Comparison of ENCODE assay signal across 1 cellular context in genomic region chr12:116358850-116359761, GRCh38.
A peak's percentile ranks its signal among the peaks of the same experiment; 100 is the strongest.
TF ChIP-seq lines count a peak whose summit lies in the region.

No MANE protein-coding gene starts in this region.

TF ChIP-seq in HepG2, 621 proteins besides CTCF, POLR2A, EP300 and RAD21 (continued from another document and continues in another):
- no peak for TF ChIP-seq ZHX2 (IDR thresholded peaks at IDR 0.05; ENCODE audit: low read depth)
- no peak for TF ChIP-seq ZHX2 (CRISPR knock-in tag; IDR thresholded peaks at IDR 0.05; ENCODE audit: borderline replicate concordance)
- TF ChIP-seq, protein P1, sequence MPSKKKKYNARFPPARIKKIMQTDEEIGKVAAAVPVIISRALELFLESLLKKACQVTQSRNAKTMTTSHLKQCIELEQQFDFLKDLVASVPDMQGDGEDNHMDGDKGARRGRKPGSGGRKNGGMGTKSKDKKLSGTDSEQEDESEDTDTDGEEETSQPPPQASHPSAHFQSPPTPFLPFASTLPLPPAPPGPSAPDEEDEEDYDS (CRISPR knock-in tag; IDR thresholded peaks at IDR 0.05): peak; percentile 69; the same call in 1 of the 2 replicates
- peak; percentile 51; the same call in 1 of the 2 replicates for TF ChIP-seq PATZ1 (CRISPR knock-in tag; IDR thresholded peaks at IDR 0.05)
- 0 out of 2 replicates have a peak, but pooled peaks have one; percentile 26 for TF ChIP-seq PPARG (CRISPR knock-in tag; conservative IDR thresholded peaks at IDR 0.05)
- 0 out of 2 replicates have a peak, but pooled peaks have one; percentile 2 for TF ChIP-seq CEBPB (IDR thresholded peaks at IDR 0.05; ENCODE audit: borderline replicate concordance, low read depth, low read length)
- peak; percentile 79 for TF ChIP-seq SALL1 (CRISPR knock-in tag; IDR thresholded peaks at IDR 0.05)
- peak; percentile 54; the same call in 1 of the 2 replicates for TF ChIP-seq ZNF350 (CRISPR knock-in tag; IDR thresholded peaks at IDR 0.05; ENCODE audit: borderline replicate concordance, low read depth)
- peak; percentile 60; the same call in 1 of the 2 replicates for TF ChIP-seq SNAPC5 (CRISPR knock-in tag; IDR thresholded peaks at IDR 0.05; ENCODE audit: borderline replicate concordance)
- TF ChIP-seq YEATS4 (CRISPR knock-in tag; IDR thresholded peaks at IDR 0.05; ENCODE audit: borderline replicate concordance): peak; percentile 62; the same call in 1 of the 2 replicates
- 0 out of 2 replicates have a peak, but pooled peaks have one; percentile 20 for TF ChIP-seq PRDM10 (CRISPR knock-in tag; IDR thresholded peaks at IDR 0.05; ENCODE audit: low read depth)
- TF ChIP-seq FOXA3 (CRISPR knock-in tag; IDR thresholded peaks at IDR 0.05): peak; percentile 40; the same call in 1 of the 2 replicates
- TF ChIP-seq GABPB1 (CRISPR knock-in tag; IDR thresholded peaks at IDR 0.05): peak; percentile 18; the same call in 1 of the 2 replicates
- peak; percentile 47; the same call in 1 of the 2 replicates for TF ChIP-seq ZNF749 (CRISPR knock-in tag; IDR thresholded peaks at IDR 0.05; ENCODE audit: borderline replicate concordance)
- TF ChIP-seq, protein P2, sequence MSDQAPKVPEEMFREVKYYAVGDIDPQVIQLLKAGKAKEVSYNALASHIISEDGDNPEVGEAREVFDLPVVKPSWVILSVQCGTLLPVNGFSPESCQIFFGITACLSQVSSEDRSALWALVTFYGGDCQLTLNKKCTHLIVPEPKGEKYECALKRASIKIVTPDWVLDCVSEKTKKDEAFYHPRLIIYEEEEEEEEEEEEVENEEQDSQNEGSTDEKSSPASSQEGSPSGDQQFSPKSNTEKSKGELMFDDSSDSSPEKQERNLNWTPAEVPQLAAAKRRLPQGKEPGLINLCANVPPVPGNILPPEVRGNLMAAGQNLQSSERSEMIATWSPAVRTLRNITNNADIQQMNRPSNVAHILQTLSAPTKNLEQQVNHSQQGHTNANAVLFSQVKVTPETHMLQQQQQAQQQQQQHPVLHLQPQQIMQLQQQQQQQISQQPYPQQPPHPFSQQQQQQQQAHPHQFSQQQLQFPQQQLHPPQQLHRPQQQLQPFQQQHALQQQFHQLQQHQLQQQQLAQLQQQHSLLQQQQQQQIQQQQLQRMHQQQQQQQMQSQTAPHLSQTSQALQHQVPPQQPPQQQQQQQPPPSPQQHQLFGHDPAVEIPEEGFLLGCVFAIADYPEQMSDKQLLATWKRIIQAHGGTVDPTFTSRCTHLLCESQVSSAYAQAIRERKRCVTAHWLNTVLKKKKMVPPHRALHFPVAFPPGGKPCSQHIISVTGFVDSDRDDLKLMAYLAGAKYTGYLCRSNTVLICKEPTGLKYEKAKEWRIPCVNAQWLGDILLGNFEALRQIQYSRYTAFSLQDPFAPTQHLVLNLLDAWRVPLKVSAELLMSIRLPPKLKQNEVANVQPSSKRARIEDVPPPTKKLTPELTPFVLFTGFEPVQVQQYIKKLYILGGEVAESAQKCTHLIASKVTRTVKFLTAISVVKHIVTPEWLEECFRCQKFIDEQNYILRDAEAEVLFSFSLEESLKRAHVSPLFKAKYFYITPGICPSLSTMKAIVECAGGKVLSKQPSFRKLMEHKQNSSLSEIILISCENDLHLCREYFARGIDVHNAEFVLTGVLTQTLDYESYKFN (CRISPR knock-in tag; conservative IDR thresholded peaks at IDR 0.05): peak; percentile 74
- no peak for TF ChIP-seq SOX6 (IDR thresholded peaks at IDR 0.05)
- peak; percentile 75 for TF ChIP-seq SOX6 (CRISPR knock-in tag; IDR thresholded peaks at IDR 0.05)
- peak; percentile 58 for TF ChIP-seq POGZ (CRISPR knock-in tag; IDR thresholded peaks at IDR 0.05)
- peak; percentile 58; the same call in 1 of the 2 replicates for TF ChIP-seq CBX5 (CRISPR knock-in tag; IDR thresholded peaks at IDR 0.05; ENCODE audit: borderline replicate concordance)
- peak; percentile 58 for TF ChIP-seq ZFY (CRISPR knock-in tag; IDR thresholded peaks at IDR 0.05)
- TF ChIP-seq ZBTB7B (CRISPR knock-in tag; IDR thresholded peaks at IDR 0.05): 0 out of 2 replicates have a peak, but pooled peaks have one; percentile 38
- TF ChIP-seq, protein P3, sequence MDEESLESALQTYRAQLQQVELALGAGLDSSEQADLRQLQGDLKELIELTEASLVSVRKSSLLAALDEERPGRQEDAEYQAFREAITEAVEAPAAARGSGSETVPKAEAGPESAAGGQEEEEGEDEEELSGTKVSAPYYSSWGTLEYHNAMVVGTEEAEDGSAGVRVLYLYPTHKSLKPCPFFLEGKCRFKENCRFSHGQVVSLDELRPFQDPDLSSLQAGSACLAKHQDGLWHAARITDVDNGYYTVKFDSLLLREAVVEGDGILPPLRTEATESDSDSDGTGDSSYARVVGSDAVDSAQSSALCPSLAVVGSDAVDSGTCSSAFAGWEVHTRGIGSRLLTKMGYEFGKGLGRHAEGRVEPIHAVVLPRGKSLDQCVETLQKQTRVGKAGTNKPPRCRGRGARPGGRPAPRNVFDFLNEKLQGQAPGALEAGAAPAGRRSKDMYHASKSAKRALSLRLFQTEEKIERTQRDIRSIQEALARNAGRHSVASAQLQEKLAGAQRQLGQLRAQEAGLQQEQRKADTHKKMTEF (CRISPR knock-in tag; IDR thresholded peaks at IDR 0.05): peak; percentile 50; the same call in 1 of the 2 replicates
- TF ChIP-seq ZBTB20 (CRISPR knock-in tag; IDR thresholded peaks at IDR 0.05; ENCODE audit: borderline replicate concordance, low read depth): peak; percentile 69; the same call in 1 of the 2 replicates
- TF ChIP-seq ZFP36L1 (CRISPR knock-in tag; IDR thresholded peaks at IDR 0.05): no peak
- no peak for TF ChIP-seq SNAI1 (CRISPR knock-in tag; IDR thresholded peaks at IDR 0.05; ENCODE audit: borderline replicate concordance)
- TF ChIP-seq ZMYM2 (CRISPR knock-in tag; IDR thresholded peaks at IDR 0.05): peak; percentile 40; the same call in 1 of the 2 replicates
- peak; percentile 23; the same call in 1 of the 2 replicates for TF ChIP-seq REPIN1 (CRISPR knock-in tag; IDR thresholded peaks at IDR 0.05; ENCODE audit: borderline replicate concordance, low read depth)
- peak; percentile 14; the same call in 1 of the 2 replicates for TF ChIP-seq ZNF614 (CRISPR knock-in tag; IDR thresholded peaks at IDR 0.05; ENCODE audit: borderline replicate concordance)
- TF ChIP-seq ZNF788 (CRISPR knock-in tag; IDR thresholded peaks at IDR 0.05; ENCODE audit: borderline replicate concordance): no peak
- TF ChIP-seq ZSCAN12 (CRISPR knock-in tag; IDR thresholded peaks at IDR 0.05): no peak
- TF ChIP-seq ZNF501 (CRISPR knock-in tag; IDR thresholded peaks at IDR 0.05): peak; percentile 57; the same call in 1 of the 2 replicates
- TF ChIP-seq ETV5 (CRISPR knock-in tag; IDR thresholded peaks at IDR 0.05; ENCODE audit: borderline replicate concordance): peak; percentile 11; the same call in 1 of the 2 replicates
- TF ChIP-seq RFXANK (CRISPR knock-in tag; IDR thresholded peaks at IDR 0.05): no peak
- peak; percentile 31; the same call in 1 of the 2 replicates for TF ChIP-seq THAP11 (CRISPR knock-in tag; IDR thresholded peaks at IDR 0.05)
- peak; percentile 18; the same call in 1 of the 2 replicates for TF ChIP-seq MAZ (IDR thresholded peaks at IDR 0.05; ENCODE audit: borderline replicate concordance, low read depth, low read length)
- no peak for TF ChIP-seq MAZ (CRISPR knock-in tag; IDR thresholded peaks at IDR 0.05; ENCODE audit: low read depth)
- no peak for TF ChIP-seq ZBTB1 (CRISPR knock-in tag; IDR thresholded peaks at IDR 0.05; ENCODE audit: borderline replicate concordance)
- peak; percentile 53; the same call in 1 of the 2 replicates for TF ChIP-seq KAT8 (CRISPR knock-in tag; IDR thresholded peaks at IDR 0.05)
- TF ChIP-seq GFI1 (CRISPR knock-in tag; IDR thresholded peaks at IDR 0.05; ENCODE audit: borderline replicate concordance): peak; percentile 30; the same call in 1 of the 2 replicates
- peak; percentile 86 for TF ChIP-seq GATAD2A (CRISPR knock-in tag; IDR thresholded peaks at IDR 0.05)
- TF ChIP-seq ZNF724P (CRISPR knock-in tag; IDR thresholded peaks at IDR 0.05; ENCODE audit: borderline replicate concordance): 0 out of 2 replicates have a peak, but pooled peaks have one; percentile 29
